ENCODE assay signal across 17 cellular contexts in the genomic region with DNA sequence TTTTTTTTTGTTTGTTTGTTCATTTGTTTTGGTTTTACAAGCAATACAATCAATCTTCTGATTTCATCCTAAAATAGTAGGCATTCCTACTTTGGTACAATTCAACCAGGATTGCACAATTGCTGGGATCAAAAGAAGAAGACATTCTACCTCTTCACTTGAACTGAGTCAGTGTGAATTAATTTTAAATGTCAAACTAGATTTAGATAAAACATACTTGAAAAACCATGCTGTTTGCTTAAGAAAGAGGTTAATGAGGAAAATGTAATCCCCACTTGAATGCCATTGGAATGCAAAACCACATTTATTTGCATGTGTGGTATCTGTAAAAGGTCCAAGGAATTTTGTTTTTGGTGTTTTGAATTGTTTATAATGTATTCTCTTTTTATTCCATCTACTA. TPM values are rescaled to one million over a fixed set of nuclear protein-coding genes. Genes with fewer than 3 reads are reported as not detected.
DNase-seq lines count a peak whose midpoint lies in the region; ATAC-seq and TF ChIP-seq lines count a peak whose summit lies in the region.
"Had no signal": no experiment of that assay in that cellular context is flagged by ENCODE, and none has a peak within 500 bp of the region (broad histone marks: within the 10 kb centered on the region; RNA-seq: fewer than 3 reads in every experiment).

No MANE protein-coding gene starts in this region.

- no peak overlapping the region for H3K9ac ChIP-seq in PC-3 (ENCODE audit: low read length)

- intact Hi-C loops in left lung (cut with DNase I), result no loop called here
- intact Hi-C loops in PC-3 (cut with micrococcal nuclease), result no loop called here

- H3K4me1 ChIP-seq in left lung (peaks cover 12 to 16% of the 10 kb centered on the region in 2 donors), PC-3 (ENCODE audit: insufficient read depth, low read length) (peaks cover 9% of the 10 kb centered on the region)

- no peak overlapping the region for H3K4me2 ChIP-seq in PC-3 (ENCODE audit: low read length)

- H3F3A ChIP-seq in PC-3 (ENCODE audit: low read length, unreplicated experiment), result no peaks in the 10 kb centered on the region

- ATAC-seq in left lung (peak; percentile 8), PC-3 (no peak)
- ATAC-seq: gastroesophageal sphincter had no signal

- DNase-seq in AG09309 (ENCODE audit: low read depth) (peak; percentile 85), HFFc6 (peak; percentile 69), astrocyte of the hippocampus (ENCODE audit: low read depth, low spot score) (peak; percentile 88), left lung (no peak), DMS53 (lab: John Stamatoyannopoulos, UW) (no peak), NCI-H2081 (lab: John Stamatoyannopoulos, UW) (no peak), PC-3 (no peak), epidermal melanocyte (ENCODE audit: insufficient read length, low spot score) (no peak)
- DNase-seq: activated effector memory CD4-positive, alpha-beta T cell treated with anti-CD3 and anti-CD28 coated beads, Interleukin-2, amount 50 U/mL, for 16 hours; DND-41; effector CD4-positive, alpha-beta T cell; immature natural killer cell had no signal

- CTCF ChIA-PET in PC-3 (lab: Charles Lee), result no interaction called here

- H3K27me3 ChIP-seq in left lung (peaks cover under 1 to 20% of the 10 kb centered on the region in 2 donors), PC-3 (ENCODE audit: low read length) (no peaks in the 10 kb centered on the region)
- H3K27me3 ChIP-seq: gastroesophageal sphincter had no signal

- no peak overlapping the region for H3K4me3 ChIP-seq in AG09309 (ENCODE audit: control insufficient read depth, low read depth, low read length)
- no peak overlapping the region for H3K4me3 ChIP-seq in left lung
- no peak overlapping the region for H3K4me3 ChIP-seq in PC-3 (ENCODE audit: low read length)
- H3K4me3 ChIP-seq: gastroesophageal sphincter had no signal

- no peaks in the 10 kb centered on the region for H4K20me1 ChIP-seq in PC-3 (ENCODE audit: low read length)

- H3K9me2 ChIP-seq in PC-3 (replicated peaks; ENCODE audit: low read length), result no peaks in the 10 kb centered on the region

- H3K36me3 ChIP-seq in left lung (no peaks in the 10 kb centered on the region), PC-3 (ENCODE audit: low read depth, low read length) (no peaks in the 10 kb centered on the region)
- H3K36me3 ChIP-seq: gastroesophageal sphincter, neutrophil had no signal

- TF ChIP-seq CTCF in AG09309 (IDR thresholded peaks at IDR 0.05; ENCODE audit: control insufficient read depth, insufficient read depth, low read depth, low read length, missing control alignments), result no peak
- no peak for TF ChIP-seq CTCF in HFFc6 (IDR thresholded peaks at IDR 0.05)
- TF ChIP-seq CTCF in left lung (IDR thresholded peaks at IDR 0.05), result no peak
- TF ChIP-seq CTCF in PC-3 (conservative IDR thresholded peaks at IDR 0.05; ENCODE audit: low read depth, low read length), result no peak

- H3K4me1 Mint-ChIP-seq in HFFc6 (ENCODE audit: low read depth), result peaks cover 58% of the 10 kb centered on the region

- no peak overlapping the region for H3K27ac Mint-ChIP-seq in HFFc6
- H3K27ac Mint-ChIP-seq: B cell, immature natural killer cell had no signal

- no peaks in the 10 kb centered on the region for H3K9me3 Mint-ChIP-seq in HFFc6
- H3K9me3 Mint-ChIP-seq: brain had no signal

- H2AFZ ChIP-seq in PC-3 (ENCODE audit: low read length), result no peak overlapping the region

- no TSS peak for BruUV-seq in PC-3 (replicated peaks; lab: Mats Ljungman, UMichigan)

- H3K79me2 ChIP-seq in PC-3 (ENCODE audit: low read length), result no peaks in the 10 kb centered on the region

- no peak overlapping the region for H3K27ac ChIP-seq in left lung
- no peak overlapping the region for H3K27ac ChIP-seq in PC-3 (ENCODE audit: low read length)
- H3K27ac ChIP-seq: neutrophil had no signal

- H3K9me3 ChIP-seq in left lung (no peaks in the 10 kb centered on the region), PC-3 (ENCODE audit: low read length) (no peaks in the 10 kb centered on the region)
- H3K9me3 ChIP-seq: gastroesophageal sphincter, neutrophil had no signal

- no peaks in the 10 kb centered on the region; the same call in 1 of the 2 replicates for H3K36me3 Mint-ChIP-seq in HFFc6 (ENCODE audit: low read depth)
- H3K36me3 Mint-ChIP-seq: brain, immature natural killer cell had no signal

- H3K27me3 Mint-ChIP-seq in HFFc6 (ENCODE audit: insufficient read depth), result peaks cover 24% of the 10 kb centered on the region

- no peak overlapping the region for H3K4me3 Mint-ChIP-seq in HFFc6
- H3K4me3 Mint-ChIP-seq: B cell, brain, immature natural killer cell had no signal

- POLR2A ChIA-PET in PC-3 (lab: Charles Lee; ENCODE audit: unreplicated experiment), result no interaction called here

RNA-seq across cellular contexts. Expression of a gene that starts 40.5 kb away (rescaled TPM):
- total RNA-seq in HFFc6 (2021; fragmentation: NEBNext Ultra II Directional; extraction: Animal tissue kit (Norgen Biotek cat#: 25700)), result 1 to 10 TPM in 2 of 6 experiments, under 1 TPM in 4; 0.35 to 3.7 (median 0.51) TPM
- not detected for total RNA-seq in left lung
- not detected in 2 replicates for total RNA-seq in PC-3 (2014; rRNA removed)
- total RNA-seq: B cell, NCI-H460 had no signal

Comparison
In these comparisons a context has a peak if more than half of its experiments do, and no peak if none do; other contexts are left out.
1. DNase-seq: peak in AG09309 (single experiment), HFFc6 (single experiment) and astrocyte of the hippocampus (single experiment); none in left lung (0 of 2), DMS53 (single experiment), NCI-H2081 (0 of 2), PC-3 (single experiment) and epidermal melanocyte (single experiment).